In the genomic region with DNA sequence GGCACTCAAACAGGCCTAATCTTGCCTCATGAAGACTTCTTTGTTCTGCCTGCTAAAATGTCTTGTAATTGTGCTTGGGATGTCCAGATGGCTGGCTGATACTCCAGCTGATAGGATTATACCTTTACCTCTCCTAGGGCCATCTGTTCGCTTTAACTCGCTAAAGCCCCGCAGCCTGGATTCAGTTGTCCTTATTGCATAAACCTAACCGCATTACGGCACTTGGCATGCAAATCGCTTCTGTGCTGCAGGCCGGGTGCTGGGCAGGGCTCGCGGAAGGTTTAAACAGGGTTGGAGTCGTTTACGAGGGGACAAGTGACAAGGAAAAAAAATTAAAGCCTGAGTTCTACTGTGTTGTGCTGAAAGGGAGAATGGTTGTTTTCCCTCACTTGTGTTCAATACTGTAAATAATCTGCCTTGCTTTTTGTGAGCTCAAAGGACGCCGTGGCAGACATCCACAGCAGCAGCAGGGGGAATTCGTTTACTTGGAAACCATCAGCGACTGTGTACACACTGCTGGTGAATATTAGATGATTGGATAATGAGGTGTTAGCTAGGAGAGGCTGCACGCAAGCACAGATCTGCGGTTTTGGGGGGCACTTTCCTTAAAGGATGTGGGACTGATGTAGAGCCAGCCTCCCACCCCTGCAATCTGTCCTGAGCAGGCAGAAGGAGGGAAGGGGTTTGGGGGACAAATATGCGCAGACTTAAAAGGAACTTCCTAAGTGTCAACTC, we compare ENCODE assay signal across 11 cellular contexts.
DNase-seq lines count a peak whose midpoint lies in the region; ATAC-seq and TF ChIP-seq lines count a peak whose summit lies in the region.
"Had no signal": no experiment of that assay in that cellular context is flagged by ENCODE, and none has a peak within 500 bp of the region (broad histone marks: within the 10 kb centered on the region; RNA-seq: fewer than 3 reads in every experiment).

No MANE protein-coding gene starts in this region.

- no peak for TF ChIP-seq CTCF in foreskin fibroblast (IDR thresholded peaks at IDR 0.05; ENCODE audit: low read depth, low read length)
- no peak for TF ChIP-seq CTCF in GM10248 (IDR thresholded peaks at IDR 0.05; ENCODE audit: control extremely low read depth, extremely low read depth, low read depth, missing control alignments)

- H3K4me1 ChIP-seq in subcutaneous abdominal adipose tissue (ENCODE audit: control insufficient read depth in 5 of 5, insufficient read depth in 5 of 5, low read length in 5 of 5): peaks cover 2 to 12% (median 8%) of the 10 kb centered on the region in 5 donors

- H3K36me3 ChIP-seq in subcutaneous abdominal adipose tissue (ENCODE audit: control insufficient read depth in 5 of 5, insufficient read depth in 5 of 5, low read length in 5 of 5): peaks cover 0 to 76% (median 59%) of the 10 kb centered on the region in 5 donors

- no peak overlapping the region for H3K27ac ChIP-seq in subcutaneous abdominal adipose tissue (ENCODE audit: low read depth, low read length)

- POLR2A ChIA-PET in GM10248 (lab: Yijun Ruan, JAX): no interaction called here

- CTCF ChIA-PET in GM10248 (lab: Yijun Ruan, JAX): interaction anchor here (0.9 kb wide), 1 partner anchor 11 kb away, joined by 3 read pairs; no protein-coding TSS in a partner anchor

- H3K9ac ChIP-seq in subcutaneous abdominal adipose tissue (ENCODE audit: low read length in 5 of 5): peak overlapping the region in 2 of 5 donors; percentile 6 to 20

- DNase-seq in NCI-H2107 treated with DMSO at 0.1 percent for 48 hours (lab: John Stamatoyannopoulos, UW; ENCODE audit: unreplicated experiment): peak; percentile 21
- DNase-seq in NCI-H2107 (lab: John Stamatoyannopoulos, UW): no peak
- DNase-seq in NCI-H69 (lab: John Stamatoyannopoulos, UW): peak; percentile 92
- DNase-seq in foreskin fibroblast: peak; percentile 9 to 58
- no peak for DNase-seq in GM10248 (ENCODE audit: extremely low spot score)
- DNase-seq: activated T-cell treated with anti-CD3 and anti-CD28 coated beads, Interleukin-2, amount 50 U/mL, for 48 hours; dermis blood vessel endothelial cell; immature natural killer cell had no signal

- H3K9me3 ChIP-seq in subcutaneous abdominal adipose tissue (ENCODE audit: control insufficient read depth in 5 of 5, low read length in 5 of 5): no peaks in the 10 kb centered on the region

- TF ChIP-seq POLR2A in GM18505 (IDR thresholded peaks at IDR 0.05; ENCODE audit: borderline replicate concordance, extremely low read depth, insufficient read depth, insufficient read length): no peak

- ATAC-seq in GM18505 (IDR thresholded peaks at IDR 0.05; ENCODE audit: unreplicated experiment) (no peak), HG03378 (IDR thresholded peaks at IDR 0.05; ENCODE audit: unreplicated experiment) (no peak)

- H3K4me3 ChIP-seq in foreskin fibroblast (ENCODE audit: low read depth in 1 of 2, low read length in 2 of 2): no peak overlapping the region
- H3K4me3 ChIP-seq in subcutaneous abdominal adipose tissue (ENCODE audit: low read depth in 1 of 5, low read length in 5 of 5): peak overlapping the region in 3 of 5 donors; percentile 12 to 35 (median 19)

- no peaks in the 10 kb centered on the region for H3K27me3 ChIP-seq in subcutaneous abdominal adipose tissue (ENCODE audit: control insufficient read depth in 5 of 5, insufficient read depth in 4 of 5, low read length in 5 of 5)

Comparison
In these comparisons a context has a peak if more than half of its experiments do, and no peak if none do; other contexts are left out.
1. DNase-seq: peak in NCI-H2107 treated with DMSO at 0.1 percent for 48 hours (single experiment), NCI-H69 (single experiment) and foreskin fibroblast (2 of 2); none in NCI-H2107 (single experiment) and GM10248 (single experiment).
2. H3K4me3 ChIP-seq: peak in subcutaneous abdominal adipose tissue (3 of 5); none in foreskin fibroblast (0 of 2).